Comparison of ENCODE assay signal across 29 cellular contexts in the genomic region with DNA sequence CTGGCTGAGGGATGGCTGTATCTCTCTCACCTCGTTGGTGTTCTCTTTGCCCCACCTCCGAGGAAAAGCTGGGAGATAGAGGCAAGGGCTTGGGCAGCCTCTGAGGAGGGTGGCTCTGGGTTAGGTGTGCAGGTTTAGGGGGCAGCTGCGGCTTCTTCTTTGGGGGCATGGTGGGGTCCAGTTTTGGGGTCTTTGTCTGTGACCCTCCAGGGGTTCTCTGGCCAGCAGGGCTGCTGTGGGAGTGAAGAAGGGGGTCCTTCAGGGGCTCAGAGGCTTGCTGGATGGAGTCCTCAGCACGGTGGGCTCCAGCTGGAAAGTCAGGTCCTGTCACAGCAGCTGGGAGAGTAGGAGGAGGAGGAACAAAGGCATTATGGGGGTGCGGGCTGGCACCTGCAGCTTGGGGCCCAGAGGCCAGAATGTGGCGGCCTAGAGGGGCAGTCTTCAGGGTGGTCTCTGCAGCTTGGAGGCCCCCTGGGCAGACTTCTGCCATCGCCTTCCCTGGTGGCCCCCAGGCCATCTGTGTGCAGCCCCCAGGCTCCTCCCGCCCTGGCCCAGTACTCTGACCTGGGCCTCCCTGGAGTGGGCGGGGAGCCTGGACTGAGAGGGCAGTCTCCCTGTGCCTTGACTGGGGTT. TPM values are rescaled to one million over a fixed set of nuclear protein-coding genes. Genes with fewer than 3 reads are reported as not detected.
"Had no signal": no experiment of that assay in that cellular context is flagged by ENCODE, and none has a peak within 500 bp of the region (broad histone marks: within the 10 kb centered on the region; RNA-seq: fewer than 3 reads in every experiment).

No MANE protein-coding gene starts in this region.

- H3K4me3 Mint-ChIP-seq: activated CD4-positive, alpha-beta memory T cell treated with anti-CD3 and anti-CD28 coated beads, Interleukin-2, amount 10 ng/mL, durations not matched to agents 7 days and 5 days; activated CD4-positive, alpha-beta T cell treated with anti-CD3 and anti-CD28 coated beads, Interleukin-2, amount 10 ng/mL, durations not matched to agents 24 days and 14 days; activated naive CD4-positive, alpha-beta T cell treated with anti-CD3 and anti-CD28 coated beads for 36 hours; activated naive CD8-positive, alpha-beta T cell treated with anti-CD3 and anti-CD28 coated beads for 36 hours; nephron had no signal

- DNase-seq: activated CD4-positive, alpha-beta memory T cell treated with anti-CD3 and anti-CD28 coated beads, Interleukin-2, amount 10 ng/mL, durations not matched to agents 7 days and 5 days; activated CD4-positive, alpha-beta T cell treated with anti-CD3 and anti-CD28 coated beads, Interleukin-2, amount 10 ng/mL, durations not matched to agents 24 days and 14 days; activated effector memory CD4-positive, alpha-beta T cell treated with anti-CD3 and anti-CD28 coated beads, Interleukin-2, amount 50 U/mL, for 16 hours; activated naive CD4-positive, alpha-beta T cell treated with anti-CD3 and anti-CD28 coated beads for 36 hours; activated naive CD8-positive, alpha-beta T cell treated with anti-CD3 and anti-CD28 coated beads for 36 hours; aorta; body of pancreas; kidney glomerular epithelial cell; mucosa of descending colon; stimulated activated CD4-positive, alpha-beta T cell treated with anti-CD3 and anti-CD28 coated beads, Interleukin-15, amount 100 ng/mL, for 24 hours; stimulated activated CD4-positive, alpha-beta T cell treated with anti-CD3 and anti-CD28 coated beads, Interleukin-2, amount 100 ng/mL, for 24 hours; stimulated activated naive CD8-positive, alpha-beta T cell treated with anti-CD3 and anti-CD28 coated beads, Interleukin-15, Interleukin-2, amounts not matched to agents 100 U/mL and 50 U/mL, for 24 hours; T-helper 9 cell; trophoblast cell had no signal

- H3K27ac Mint-ChIP-seq: activated CD4-positive, alpha-beta memory T cell treated with anti-CD3 and anti-CD28 coated beads, Interleukin-2, amount 10 ng/mL, durations not matched to agents 7 days and 5 days; activated CD4-positive, alpha-beta T cell treated with anti-CD3 and anti-CD28 coated beads, Interleukin-2, amount 10 ng/mL, durations not matched to agents 24 days and 14 days; activated naive CD4-positive, alpha-beta T cell treated with anti-CD3 and anti-CD28 coated beads for 36 hours; activated naive CD8-positive, alpha-beta T cell treated with anti-CD3 and anti-CD28 coated beads for 36 hours; nephron had no signal

- ATAC-seq: activated CD4-positive, CD25-positive, alpha-beta regulatory T cell treated with anti-CD3 and anti-CD28 coated beads, Interleukin-2, amount 50 U/mL, for 24 hours; body of pancreas; heart right ventricle; left lobe of liver; mucosa of descending colon; pancreas; stimulated activated naive CD8-positive, alpha-beta T cell treated with anti-CD3 and anti-CD28 coated beads, Interleukin-15, Interleukin-2, amounts not matched to agents 100 U/mL and 50 U/mL, for 24 hours had no signal

- H3K27ac ChIP-seq: adrenal gland, body of pancreas, pancreas, prostate gland, SK-N-MC, thoracic aorta, VCaP had no signal

- H3K27me3 Mint-ChIP-seq: activated CD4-positive, alpha-beta memory T cell treated with anti-CD3 and anti-CD28 coated beads, Interleukin-2, amount 10 ng/mL, durations not matched to agents 7 days and 5 days; activated CD4-positive, alpha-beta T cell treated with anti-CD3 and anti-CD28 coated beads, Interleukin-2, amount 10 ng/mL, durations not matched to agents 24 days and 14 days; activated naive CD8-positive, alpha-beta T cell treated with anti-CD3 and anti-CD28 coated beads for 36 hours had no signal

- H3K9me3 ChIP-seq: adrenal gland, body of pancreas, heart right ventricle, mucosa of descending colon, pancreas, prostate gland, thoracic aorta had no signal

- H3K36me3 Mint-ChIP-seq: activated naive CD8-positive, alpha-beta T cell treated with anti-CD3 and anti-CD28 coated beads for 36 hours had no signal

- H3K9me3 Mint-ChIP-seq: activated CD4-positive, alpha-beta memory T cell treated with anti-CD3 and anti-CD28 coated beads, Interleukin-2, amount 10 ng/mL, durations not matched to agents 7 days and 5 days; activated CD4-positive, alpha-beta T cell treated with anti-CD3 and anti-CD28 coated beads, Interleukin-2, amount 10 ng/mL, durations not matched to agents 24 days and 14 days; activated naive CD4-positive, alpha-beta T cell treated with anti-CD3 and anti-CD28 coated beads for 36 hours; activated naive CD8-positive, alpha-beta T cell treated with anti-CD3 and anti-CD28 coated beads for 36 hours; nephron had no signal

- H3K27me3 ChIP-seq: adrenal gland, body of pancreas, heart right ventricle, pancreas had no signal

- H3K4me3 ChIP-seq: adrenal gland, body of pancreas, mucosa of descending colon, pancreas, prostate gland, SK-N-MC, thoracic aorta had no signal

- H3K4me1 ChIP-seq: prostate gland had no signal

- H3K36me3 ChIP-seq: adrenal gland, pancreas, prostate gland, thoracic aorta had no signal

RNA-seq across cellular contexts. Expression of gene XIRP1, which starts 7.0 kb away (rescaled TPM):
- total RNA-seq: body of pancreas, endothelial cell of umbilical vein, fibroblast of lung, fibroblast of villous mesenchyme, left lobe of liver, lung microvascular endothelial cell, subcutaneous adipose tissue had no signal
- polyA plus RNA-seq: endothelial cell of umbilical vein had no signal
